In genomic region chr14:68666899-68667298, GRCh38 we compare ENCODE assay signal across 2 cellular contexts.
TF ChIP-seq lines count a peak whose summit lies in the region.

No MANE protein-coding gene starts in this region.

TF ChIP-seq in SK-N-SH, 30 proteins besides CTCF, POLR2A, EP300 and RAD21 (continued from another document):
- TF ChIP-seq REST (IDR thresholded peaks at IDR 0.05; ENCODE audit: low read depth, low read length), result no peak
- no peak for TF ChIP-seq NRF1 (IDR thresholded peaks at IDR 0.05; ENCODE audit: low read depth, low read length)
TF ChIP-seq in SK-N-SH: peak in this region for 0.

TF ChIP-seq in SK-N-SH treated with all-trans-retinoic acid at 6 μM for 48 hours, 23 proteins besides CTCF, POLR2A, EP300 and RAD21 (continued from another document):
- TF ChIP-seq POU6F1 (CRISPR knock-in tag; IDR thresholded peaks at IDR 0.05; ENCODE audit: borderline replicate concordance, low read depth), result no peak
- TF ChIP-seq CREB5 (CRISPR knock-in tag; IDR thresholded peaks at IDR 0.05; ENCODE audit: low read depth), result no peak
- TF ChIP-seq OSR1 (CRISPR knock-in tag; IDR thresholded peaks at IDR 0.05), result no peak
- TF ChIP-seq CSDC2 (CRISPR knock-in tag; IDR thresholded peaks at IDR 0.05), result no peak
- TF ChIP-seq RARB (CRISPR knock-in tag; IDR thresholded peaks at IDR 0.05), result no peak
- TF ChIP-seq ZFP30 (CRISPR knock-in tag; IDR thresholded peaks at IDR 0.05), result no peak
- TF ChIP-seq ZNF8 (CRISPR knock-in tag; IDR thresholded peaks at IDR 0.05), result no peak
- TF ChIP-seq ZNF565 (CRISPR knock-in tag; conservative IDR thresholded peaks at IDR 0.05; ENCODE audit: low read depth), result no peak
- no peak for TF ChIP-seq PPARA (CRISPR knock-in tag; IDR thresholded peaks at IDR 0.05; ENCODE audit: borderline replicate concordance)
- TF ChIP-seq ARNTL (CRISPR knock-in tag; IDR thresholded peaks at IDR 0.05; ENCODE audit: borderline replicate concordance, low read depth), result no peak
- TF ChIP-seq PATZ1 (CRISPR knock-in tag; IDR thresholded peaks at IDR 0.05; ENCODE audit: borderline replicate concordance), result no peak
- no peak for TF ChIP-seq ZC3H10 (CRISPR knock-in tag; IDR thresholded peaks at IDR 0.05)
- no peak for TF ChIP-seq ISL1 (CRISPR knock-in tag; IDR thresholded peaks at IDR 0.05)
- TF ChIP-seq SNAI2 (CRISPR knock-in tag; IDR thresholded peaks at IDR 0.05), result no peak
- no peak for TF ChIP-seq ESRRG (CRISPR knock-in tag; IDR thresholded peaks at IDR 0.05)
